In the genomic region with DNA sequence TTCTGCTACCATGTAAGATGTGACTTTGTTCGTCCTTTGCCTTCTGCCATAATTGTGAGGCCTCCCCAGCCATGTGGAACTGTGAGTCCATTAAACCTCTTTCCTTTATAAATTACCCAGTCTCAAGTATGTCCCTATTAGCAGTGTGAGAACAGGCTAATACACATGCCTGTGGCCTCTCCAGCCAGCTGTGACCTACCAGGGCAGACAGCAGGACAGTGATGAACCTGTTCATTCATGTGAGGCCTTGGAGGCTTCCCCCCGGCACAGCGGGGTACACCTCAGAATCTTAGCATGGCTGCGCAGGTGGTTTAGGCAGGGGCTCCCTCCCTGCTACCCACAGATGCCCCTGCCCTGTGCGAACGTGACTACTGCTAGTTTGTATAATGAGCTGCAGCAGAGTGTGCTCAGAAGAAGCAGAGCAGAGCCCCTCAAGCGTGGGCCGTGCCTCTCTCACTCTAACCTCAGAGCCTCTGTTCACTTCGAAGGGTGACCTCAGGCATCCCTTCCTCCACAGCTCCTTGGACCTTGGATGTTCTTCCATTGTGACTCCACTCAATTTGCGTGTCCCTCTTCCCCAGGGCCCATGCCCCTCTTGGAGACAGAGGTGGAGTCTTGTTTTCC, we compare ENCODE assay signal across 21 cellular contexts.
"Had no signal": no experiment of that assay in that cellular context is flagged by ENCODE, and none has a peak within 500 bp of the region (broad histone marks: within the 10 kb centered on the region; RNA-seq: fewer than 3 reads in every experiment).

No MANE protein-coding gene starts in this region.

- FAIRE-seq: endometrium, frontal cortex, keratinocyte had no signal

- H3K4me1 ChIP-seq: suprapubic skin, thyroid gland, uterus had no signal

- H3K9me3 Mint-ChIP-seq: immature natural killer cell; naive thymus-derived CD4-positive, alpha-beta T cell had no signal

- H3K27ac Mint-ChIP-seq: naive thymus-derived CD4-positive, alpha-beta T cell had no signal

- H3K4me3 Mint-ChIP-seq: immature natural killer cell; naive thymus-derived CD4-positive, alpha-beta T cell had no signal

- H3K27me3 ChIP-seq: heart left ventricle, neutrophil, spleen, suprapubic skin, thyroid gland, upper lobe of left lung, uterus had no signal

- H3K9me3 ChIP-seq: neutrophil, spleen, suprapubic skin, thyroid gland, upper lobe of left lung, uterus had no signal

- H3K4me3 ChIP-seq: heart left ventricle, spleen, suprapubic skin, thyroid gland, upper lobe of left lung, uterus had no signal

- DNase-seq: cortex of kidney; effector memory CD4-positive, alpha-beta T cell; immature natural killer cell; left cardiac atrium; naive thymus-derived CD4-positive, alpha-beta T cell; spleen; stimulated activated CD4-positive, alpha-beta T cell treated with anti-CD3 and anti-CD28 coated beads, Interleukin-15, amount 100 ng/mL, for 24 hours; stimulated activated CD4-positive, alpha-beta T cell treated with anti-CD3 and anti-CD28 coated beads, Interleukin-1b, Interleukin-23, amount 100 ng/mL, for 48 hours; stimulated activated CD4-positive, alpha-beta T cell treated with anti-CD3 and anti-CD28 coated beads, Interleukin-4, amount 100 ng/mL, for 24 hours; stimulated activated naive CD4-positive, alpha-beta T cell; thyroid gland; upper lobe of left lung; uterus had no signal

- H3K36me3 Mint-ChIP-seq: immature natural killer cell; naive thymus-derived CD4-positive, alpha-beta T cell had no signal

- H3K36me3 ChIP-seq: neutrophil, spleen, suprapubic skin, thyroid gland, upper lobe of left lung, uterus had no signal

- ATAC-seq: esophagus mucosa; heart left ventricle; naive thymus-derived CD4-positive, alpha-beta T cell; sciatic nerve had no signal

- H3K27ac ChIP-seq: heart left ventricle, neutrophil, spleen, suprapubic skin, thyroid gland, upper lobe of left lung, uterus had no signal
